8 cellular contexts compared by ENCODE assay signal in genomic region chr15:89129123-89129815, GRCh38. TPM values are rescaled to one million over a fixed set of nuclear protein-coding genes. Genes with fewer than 3 reads are reported as not detected.
A peak's percentile ranks its signal among the peaks of the same experiment; 100 is the strongest.
DNase-seq lines count a peak whose midpoint lies in the region; ATAC-seq and TF ChIP-seq lines count a peak whose summit lies in the region.

No MANE protein-coding gene starts in this region.

- H4K20me1 ChIP-seq in hepatocyte (ENCODE audit: insufficient read depth, poor library complexity, severe bottlenecking): no peaks in the 10 kb centered on the region

- H3K4me2 ChIP-seq in hepatocyte: no peak overlapping the region

- ATAC-seq in GM19452 (IDR thresholded peaks at IDR 0.05; ENCODE audit: unreplicated experiment): no peak
- no peak for ATAC-seq in HG02623 (IDR thresholded peaks at IDR 0.05; ENCODE audit: unreplicated experiment)

- H3K9me2 ChIP-seq in hepatocyte (replicated peaks; ENCODE audit: insufficient read depth): no peaks in the 10 kb centered on the region

- H3K4me1 Mint-ChIP-seq in activated naive CD4-positive, alpha-beta T cell treated with anti-CD3 and anti-CD28 coated beads for 36 hours (ENCODE audit: low read depth): peaks cover 22% of the 10 kb centered on the region

- H3K27me3 ChIP-seq in hepatocyte: no peaks in the 10 kb centered on the region

- DNase-seq in AG20443 (ENCODE audit: low spot score) (peak; percentile 49), H4 (ENCODE audit: low spot score) (peak; percentile 16), RWPE1 (ENCODE audit: low spot score) (no peak), hepatocyte (ENCODE audit: low spot score) (peak; percentile 51)
- DNase-seq in activated naive CD4-positive, alpha-beta T cell treated with anti-CD3 and anti-CD28 coated beads for 36 hours: peak; percentile 71
- DNase-seq in stimulated activated CD4-positive, alpha-beta T cell treated with anti-CD3 and anti-CD28 coated beads, Interleukin-2, amount 100 ng/mL, for 4 hours (ENCODE audit: low read depth): peak; percentile 44

- H3K36me3 Mint-ChIP-seq in activated naive CD4-positive, alpha-beta T cell treated with anti-CD3 and anti-CD28 coated beads for 36 hours (ENCODE audit: low read depth): peaks cover 14% of the 10 kb centered on the region

- WGBS in hepatocyte (ENCODE audit: low lambda C conversion rate, missing lambda C conversion rate): 62% methylated on average over 3 of the region's 3 CpGs

- peaks cover 39% of the 10 kb centered on the region for H3K4me1 ChIP-seq in hepatocyte (ENCODE audit: insufficient read depth)

- CTCF ChIA-PET in RWPE1 (lab: Yijun Ruan, JAX): interaction anchor here (0.5 to 1.8 kb wide), 10 partner anchors 10 to 356 kb away, joined by 3 to 11 read pairs (median 4); no protein-coding TSS in a partner anchor
- CTCF ChIA-PET in activated naive CD4-positive, alpha-beta T cell treated with anti-CD3 and anti-CD28 coated beads for 36 hours (lab: Charles Lee): interaction anchor here (0.6 to 9.3 kb wide), 33 partner anchors 8 to 887 kb away, joined by 3 to 118 read pairs (median 5); no protein-coding TSS in a partner anchor

- no peak overlapping the region for H2AFZ ChIP-seq in hepatocyte

- intact Hi-C loops in activated naive CD4-positive, alpha-beta T cell treated with anti-CD3 and anti-CD28 coated beads for 36 hours (cut with micrococcal nuclease): loop anchor here (1.0 to 5.0 kb wide), 5 partner anchors 41 to 235 kb away; partner anchors contain the start of genes ABHD2 and FANCI

- H3K27me3 Mint-ChIP-seq in activated naive CD4-positive, alpha-beta T cell treated with anti-CD3 and anti-CD28 coated beads for 36 hours (ENCODE audit: low read depth): no peaks in the 10 kb centered on the region

- no peak overlapping the region for H3K4me3 Mint-ChIP-seq in activated naive CD4-positive, alpha-beta T cell treated with anti-CD3 and anti-CD28 coated beads for 36 hours

- no peaks in the 10 kb centered on the region for H3K9me3 ChIP-seq in hepatocyte (ENCODE audit: low read depth)

- peak; percentile 69; the same call in 1 of the 2 replicates for TF ChIP-seq CTCF in RWPE1 (conservative IDR thresholded peaks at IDR 0.05; ENCODE audit: low read depth)
- TF ChIP-seq CTCF in hepatocyte (IDR thresholded peaks at IDR 0.05; ENCODE audit: poor library complexity): peak; percentile 65

- H3K4me3 ChIP-seq in hepatocyte: no peak overlapping the region

- H3K9me3 Mint-ChIP-seq in activated naive CD4-positive, alpha-beta T cell treated with anti-CD3 and anti-CD28 coated beads for 36 hours: no peaks in the 10 kb centered on the region

- POLR2A ChIA-PET in RWPE1 (lab: Yijun Ruan, JAX; ENCODE audit: low non-redundant PET): no interaction called here

- H3K36me3 ChIP-seq in hepatocyte (replicated peaks; ENCODE audit: insufficient read depth, low read depth): no peaks in the 10 kb centered on the region

- H3K27ac Mint-ChIP-seq in activated naive CD4-positive, alpha-beta T cell treated with anti-CD3 and anti-CD28 coated beads for 36 hours: no peak overlapping the region

- H3K27ac ChIP-seq in RWPE1 (no peak overlapping the region), hepatocyte (peak overlapping the region; percentile 55)

- no peaks in the 10 kb centered on the region for H3K79me2 ChIP-seq in hepatocyte

RNA-seq across cellular contexts. Expression of gene ABHD2, which starts 41.0 kb away (rescaled TPM):
- 15.2 and 19.0 TPM in 2 replicates for total RNA-seq in H4 (2014; rRNA removed; shearing (Covaris generic))
- 10 to 100 TPM; 57.2 to 64.9 TPM for total RNA-seq in activated naive CD4-positive, alpha-beta T cell treated with anti-CD3 and anti-CD28 coated beads for 36 hours
- total RNA-seq in hepatocyte: 51.1 and 59.7 TPM in 2 replicates
- 11.7 and 12.1 TPM in 2 replicates for polyA plus RNA-seq in hepatocyte
